Comparison of ENCODE assay signal across 8 cellular contexts in genomic region chr9:120875643-120875953, GRCh38. TPM values are rescaled to one million over a fixed set of nuclear protein-coding genes. Genes with fewer than 3 reads are reported as not detected.
DNase-seq lines count a peak whose midpoint lies in the region; ATAC-seq and TF ChIP-seq lines count a peak whose summit lies in the region.

No MANE protein-coding gene starts in this region.

- DNase-seq in GM23338 (ENCODE audit: low spot score) (peak; percentile 68), T-cell (no peak), fibroblast of villous mesenchyme (ENCODE audit: low read depth) (no peak)
- no peak for DNase-seq in stimulated activated CD4-positive, alpha-beta T cell treated with anti-CD3 and anti-CD28 coated beads, Interleukin-15, amount 100 ng/mL, for 24 hours
- no peak for DNase-seq in stimulated activated CD4-positive, alpha-beta T cell treated with anti-CD3 and anti-CD28 coated beads, Interleukin-12 subunit alpha, Interleukin-12 subunit beta, amount 100 ng/mL, for 4 hours

- H3K4me3 Mint-ChIP-seq in GM23338 (peak overlapping the region; percentile 75), T-cell (peak overlapping the region; percentile 68 to 86 (median 82))

- H3K4me1 Mint-ChIP-seq in GM23338: peaks cover 59% of the 10 kb centered on the region
- peaks cover 66 to 71% (median 67%) of the 10 kb centered on the region in 3 donors for H3K4me1 Mint-ChIP-seq in T-cell

- H3K79me2 ChIP-seq in GM23338 (replicated peaks; ENCODE audit: insufficient read depth): peaks cover 6% of the 10 kb centered on the region; the same call in 1 of the 2 replicates

- TF ChIP-seq CTCF in GM23338 (conservative IDR thresholded peaks at IDR 0.05; ENCODE audit: low read depth in 2 of 2): no peak
- no peak for TF ChIP-seq CTCF in fibroblast of villous mesenchyme (IDR thresholded peaks at IDR 0.05; ENCODE audit: insufficient read depth, low read depth, low read length)

- H3K27ac Mint-ChIP-seq in GM23338 (peak overlapping the region; percentile 76; the same call in 1 of the 2 replicates), T-cell (peak overlapping the region; percentile 84 to 90)

- H3K27ac ChIP-seq in GM23338 (ENCODE audit: low read depth) (peak overlapping the region; percentile 92), skin epidermis (peak overlapping the region in 20 of 21 experiments; percentile 81 to 99 (median 92))

- peak; percentile 26; the same call in 2 of the 3 replicates for ATAC-seq in GM23338
- ATAC-seq in T-cell (replicated peaks in 1 of 4): peak in 1 of 4 experiments; percentile 6
- ATAC-seq in GM18517 (IDR thresholded peaks at IDR 0.05; ENCODE audit: unreplicated experiment): no peak
- ATAC-seq in GM21360 (IDR thresholded peaks at IDR 0.05; ENCODE audit: unreplicated experiment): no peak

- CTCF ChIA-PET in T-cell (lab: Charles Lee): interaction anchor here in 1 of 2 donors (2.4 kb wide), 1 partner anchor 56 kb away, joined by 6 read pairs; no protein-coding TSS in a partner anchor

- POLR2A ChIA-PET in T-cell (lab: Charles Lee): interaction anchor here in 1 of 2 donors (0.6 kb wide), 1 partner anchor 56 kb away, joined by 3 read pairs; no protein-coding TSS in a partner anchor

- H3K36me3 ChIP-seq in GM23338 (ENCODE audit: insufficient read depth): peaks cover 5% of the 10 kb centered on the region; the same call in 1 of the 2 replicates

- peaks cover 27% of the 10 kb centered on the region for H3F3A ChIP-seq in GM23338 (replicated peaks; ENCODE audit: low read depth)

- H3K36me3 Mint-ChIP-seq in GM23338 (ENCODE audit: low read depth): peaks cover 41% of the 10 kb centered on the region
- peaks cover 29% of the 10 kb centered on the region for H3K36me3 Mint-ChIP-seq in T-cell

- H2AFZ ChIP-seq in GM23338: peak overlapping the region; percentile 81; the same call in 1 of the 2 replicates

- H3K27me3 ChIP-seq in GM23338 (ENCODE audit: insufficient read depth): peaks cover 8% of the 10 kb centered on the region

- no peaks in the 10 kb centered on the region for H3K9me2 ChIP-seq in GM23338 (ENCODE audit: insufficient read depth)

- H4K20me1 ChIP-seq in GM23338 (replicated peaks; ENCODE audit: insufficient read depth): no peaks in the 10 kb centered on the region

- peak overlapping the region; percentile 91 for H3K4me2 ChIP-seq in GM23338

- H3K27me3 Mint-ChIP-seq in GM23338 (ENCODE audit: insufficient read depth, low read depth, poor library complexity) (peaks cover 24% of the 10 kb centered on the region), T-cell (no peaks in the 10 kb centered on the region)

- H3K4me1 ChIP-seq in GM23338 (ENCODE audit: insufficient read depth): peaks cover 44% of the 10 kb centered on the region

- H3K9me3 Mint-ChIP-seq in GM23338 (no peaks in the 10 kb centered on the region), T-cell (no peaks in the 10 kb centered on the region)

- H3K4me3 ChIP-seq in GM23338 (peak overlapping the region; percentile 89), fibroblast of villous mesenchyme (ENCODE audit: low read depth, low read length) (peak overlapping the region; percentile 84), skin epidermis (peak overlapping the region in 6 of 7 experiments; percentile 52 to 77 (median 74))

TF ChIP-seq in GM23338, 12 proteins besides CTCF, POLR2A, EP300 and RAD21 (continues in another document):
- TF ChIP-seq POLR2AphosphoS5 (IDR thresholded peaks at IDR 0.05; ENCODE audit: low read depth) (no peak), REST (IDR thresholded peaks at IDR 0.05; ENCODE audit: unreplicated experiment) (no peak), STAT1 (IDR thresholded peaks at IDR 0.05; ENCODE audit: unreplicated experiment) (no peak), EZH2phosphoT487 (IDR thresholded peaks at IDR 0.05; ENCODE audit: unreplicated experiment) (no peak), JUNB (IDR thresholded peaks at IDR 0.05; ENCODE audit: unreplicated experiment) (no peak), CREB1 (CRISPR knock-in tag; IDR thresholded peaks at IDR 0.05; ENCODE audit: low read depth) (no peak), ZNF331 (CRISPR knock-in tag; IDR thresholded peaks at IDR 0.05; ENCODE audit: low read depth) (no peak)

RNA-seq across cellular contexts. Expression of gene PHF19, which starts 1.4 kb away (rescaled TPM):
- 31.0 and 33.7 TPM in 2 replicates for total RNA-seq in GM23338 (2014; rRNA removed; shearing (Covaris generic))
- polyA plus RNA-seq in GM23338 (2016; fragmentation: Nextera tagmentation; extraction: Ambion mirVana): 13.1 and 16.8 TPM in 2 replicates
- total RNA-seq in T-cell (100 to 1,000 TPM in 4 of 5 donors, 10 to 100 TPM in 1; 92.8 to 184 (median 166) TPM), fibroblast of villous mesenchyme (27.1 and 35.8 TPM in 2 replicates)

RNA-seq across cellular contexts. Expression of gene PSMD5, which starts 32.9 kb away (rescaled TPM):
- 40.5 and 49.4 TPM in 2 replicates for total RNA-seq in GM23338 (2014; rRNA removed; shearing (Covaris generic))
- 21.9 and 23.9 TPM in 2 replicates for polyA plus RNA-seq in GM23338 (2016; fragmentation: Nextera tagmentation; extraction: Ambion mirVana)
- total RNA-seq in T-cell: 10 to 100 TPM; 27.5 to 55.2 (median 47.7) TPM
- total RNA-seq in fibroblast of villous mesenchyme: 35.1 and 50.1 TPM in 2 replicates

RNA-seq across cellular contexts. Expression of gene TRAF1, which starts 51.0 kb away (rescaled TPM):
- 1.0 and 1.4 TPM in 2 replicates for total RNA-seq in GM23338 (2014; rRNA removed; shearing (Covaris generic))
- 0.39 and 0.63 TPM in 2 replicates for polyA plus RNA-seq in GM23338 (2016; fragmentation: Nextera tagmentation; extraction: Ambion mirVana)
- total RNA-seq in T-cell (100 to 1,000 TPM in 3 of 5 donors, 10 to 100 TPM in 2; 67.6 to 170 (median 157) TPM), fibroblast of villous mesenchyme (0.86 and 1.6 TPM in 2 replicates)

Comparison
In these comparisons a context has a peak if more than half of its experiments do, and no peak if none do; other contexts are left out.
1. RNA of gene TRAF1, which starts 51.0 kb away (total RNA-seq): 67.6 to 170 TPM in T-cell; 1.0 to 1.4 TPM in GM23338 and 0.86 to 1.6 TPM in fibroblast of villous mesenchyme; every median in the first group is over 10 times any median in the second.
2. Peak in every context shown above with its lines, with median percentiles within 50 percentile points of each other: H3K4me3 ChIP-seq.